12 cellular contexts compared by ENCODE assay signal in genomic region chr16:14409563-14409962, GRCh38.
DNase-seq lines count a peak whose midpoint lies in the region; ATAC-seq and TF ChIP-seq lines count a peak whose summit lies in the region.
"Had no signal": no experiment of that assay in that cellular context is flagged by ENCODE, and none has a peak within 500 bp of the region (broad histone marks: within the 10 kb centered on the region; RNA-seq: fewer than 3 reads in every experiment).

No MANE protein-coding gene starts in this region.

- no peak for TF ChIP-seq POLR2A in NB4 (IDR thresholded peaks at IDR 0.05; ENCODE audit: extremely low read depth, insufficient read length)

- TF ChIP-seq CTCF in AG10803 (conservative IDR thresholded peaks at IDR 0.05; ENCODE audit: low read length) (no peak), NB4 (IDR thresholded peaks at IDR 0.05; ENCODE audit: low read depth, low read length) (no peak), omental fat pad (IDR thresholded peaks at IDR 0.05) (no peak)

- ATAC-seq in omental fat pad (ENCODE audit: low FRiP score) (peak; percentile 64), HG03432 (IDR thresholded peaks at IDR 0.05; ENCODE audit: unreplicated experiment) (no peak), HG02981 (IDR thresholded peaks at IDR 0.05; ENCODE audit: unreplicated experiment) (no peak), GM21423 (IDR thresholded peaks at IDR 0.05; ENCODE audit: unreplicated experiment) (no peak)

- DNase-seq in AG10803 (ENCODE audit: low read depth) (peak; percentile 97), NB4 (ENCODE audit: low read depth) (peak; percentile 4), epithelial cell of prostate (ENCODE audit: low read depth, low spot score) (peak; percentile 73), omental fat pad (ENCODE audit: low spot score) (no peak), DMS79 (lab: John Stamatoyannopoulos, UW) (no peak)
- DNase-seq: activated CD4-positive, alpha-beta T cell treated with anti-CD3 and anti-CD28 coated beads, Interleukin-2, amount 50 U/mL, for 48 hours; CD4-positive, alpha-beta T cell; NCI-H1048; RPMI8226 had no signal

- no peak overlapping the region for H3K4me3 ChIP-seq in AG10803 (ENCODE audit: low read length)
- no peak overlapping the region for H3K4me3 ChIP-seq in NB4 (ENCODE audit: low read depth, low read length)

- H3K27ac ChIP-seq in epithelial cell of prostate, result peak overlapping the region; percentile 32

Comparison
In these comparisons a context has a peak if more than half of its experiments do, and no peak if none do; other contexts are left out.
1. DNase-seq: peak in AG10803 (single experiment), NB4 (single experiment) and epithelial cell of prostate (single experiment); none in omental fat pad (single experiment) and DMS79 (single experiment).